Comparison of ENCODE assay signal across 26 cellular contexts in the genomic region with DNA sequence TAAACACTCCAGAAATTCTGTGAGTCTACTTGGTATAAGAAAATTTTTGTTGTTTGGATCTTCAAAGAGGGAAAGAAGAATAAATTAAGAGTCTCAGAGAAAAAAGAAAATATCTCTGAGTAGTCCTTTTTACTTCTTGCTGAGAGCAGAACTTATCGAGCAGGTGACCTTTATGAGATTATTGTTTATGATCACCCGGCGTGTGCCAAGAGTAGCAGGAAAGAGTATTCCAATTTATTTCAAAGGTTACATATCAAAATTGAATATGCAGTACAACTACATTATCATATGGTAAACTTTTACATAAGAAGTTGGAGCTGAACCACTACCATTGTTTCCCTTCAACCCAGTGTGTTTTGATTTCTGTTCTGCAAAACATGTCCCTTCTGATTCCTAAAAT.
"Had no signal": no experiment of that assay in that cellular context is flagged by ENCODE, and none has a peak within 500 bp of the region (broad histone marks: within the 10 kb centered on the region; RNA-seq: fewer than 3 reads in every experiment).

No MANE protein-coding gene starts in this region.

- H3K9me3 ChIP-seq: colonic mucosa, esophagus squamous epithelium, gastrocnemius medialis, heart right ventricle, left lung, lower lobe of right lung, mucosa of descending colon had no signal

- H3K27me3 ChIP-seq: colonic mucosa, left lung had no signal

- H3K4me1 ChIP-seq: colonic mucosa, esophagus squamous epithelium, gastrocnemius medialis, heart right ventricle, left lung, lower lobe of right lung had no signal

- ATAC-seq: effector memory CD8-positive, alpha-beta T cell; esophagus mucosa; gastrocnemius medialis; heart right ventricle; left lung; left ventricle myocardium superior; lower lobe of right lung; mucosa of descending colon had no signal

- H3K36me3 ChIP-seq: colonic mucosa, esophagus squamous epithelium, gastrocnemius medialis, heart right ventricle, left lung, lower lobe of right lung had no signal

- FAIRE-seq: endometrium, islet of Langerhans, keratinocyte had no signal

- H3K4me3 ChIP-seq: colonic mucosa, esophagus squamous epithelium, gastrocnemius medialis, heart right ventricle, left lung, lower lobe of right lung, mucosa of descending colon had no signal

- H3K27ac ChIP-seq: colonic mucosa, epithelial cell of prostate, esophagus squamous epithelium, gastrocnemius medialis, heart right ventricle, left lung, lower lobe of right lung had no signal

- DNase-seq: colonic mucosa; cortex of kidney; effector CD8-positive, alpha-beta T cell; effector memory CD8-positive, alpha-beta T cell; endodermal cell; erythroblast; esophagus squamous epithelium; foreskin fibroblast; foreskin melanocyte; gastrocnemius medialis; glutamatergic neuron; head of caudate nucleus; heart right ventricle; hippocampal formation; kidney glomerular epithelial cell; left lung; left ventricle myocardium superior; lower lobe of right lung; mesenchymal stem cell; naive B cell had no signal
